In genomic region chr10:94496010-94496409, GRCh38 we compare ENCODE assay signal across 13 cellular contexts. TPM values are rescaled to one million over a fixed set of nuclear protein-coding genes. Genes with fewer than 3 reads are reported as not detected.
DNase-seq lines count a peak whose midpoint lies in the region; ATAC-seq lines count a peak whose summit lies in the region.
"Had no signal": no experiment of that assay in that cellular context is flagged by ENCODE, and none has a peak within 500 bp of the region (broad histone marks: within the 10 kb centered on the region; RNA-seq: fewer than 3 reads in every experiment).

No MANE protein-coding gene starts in this region.

- peak; percentile 10 for DNase-seq in kidney glomerular epithelial cell (lab: John Stamatoyannopoulos, UW)
- DNase-seq in NCI-H1048 (lab: John Stamatoyannopoulos, UW) = no peak
- no peak for DNase-seq in NCI-H524 (lab: John Stamatoyannopoulos, UW)
- DNase-seq in hypothalamus (lab: John Stamatoyannopoulos, UW) = no peak
- DNase-seq in cerebellum (ENCODE audit: low spot score) = no peak
- DNase-seq: activated CD4-positive, alpha-beta T cell treated with anti-CD3 and anti-CD28 coated beads, Interleukin-2, amount 50 U/mL, for 48 hours; hippocampal formation; mucosa of descending colon; NCI-H510A treated with DMSO at 0.1 percent for 48 hours; T-cell had no signal

- ATAC-seq in GM18502 (IDR thresholded peaks at IDR 0.05; ENCODE audit: poor library complexity, unreplicated experiment) (peak; percentile 79), GM21717 (IDR thresholded peaks at IDR 0.05; ENCODE audit: unreplicated experiment) (peak; percentile 72), HG03280 (IDR thresholded peaks at IDR 0.05; ENCODE audit: unreplicated experiment) (peak; percentile 50)
- ATAC-seq: mucosa of descending colon, T-cell had no signal

RNA-seq across cellular contexts. Expression of gene HELLS, which starts 49.6 kb away (rescaled TPM):
- total RNA-seq in cerebellum = 89.3 TPM
